8 cellular contexts compared by ENCODE assay signal in genomic region chr11:134036484-134037092, GRCh38.
DNase-seq lines count a peak whose midpoint lies in the region; ATAC-seq and TF ChIP-seq lines count a peak whose summit lies in the region.

No MANE protein-coding gene starts in this region.

- no peak for TF ChIP-seq CTCF in choroid plexus epithelial cell (conservative IDR thresholded peaks at IDR 0.05; ENCODE audit: low read depth, low read length)

- H3K9me3 ChIP-seq in mucosa of rectum (ENCODE audit: control insufficient read depth in 2 of 2, low read length in 2 of 2) = no peaks in the 10 kb centered on the region

- H3K9ac ChIP-seq in mucosa of rectum (ENCODE audit: low read depth in 1 of 2, low read length in 2 of 2) = peak overlapping the region in 1 of 2 donors; percentile 41

- peak; percentile 15 for DNase-seq in stimulated activated CD4-positive, alpha-beta T cell treated with anti-CD3 and anti-CD28 coated beads, Interleukin-4, amount 100 ng/mL, for 1 hour
- no peak for DNase-seq in stimulated activated CD4-positive, alpha-beta T cell treated with anti-CD3 and anti-CD28 coated beads, Interleukin-1b, Interleukin-23, amount 100 ng/mL, for 48 hours
- DNase-seq in choroid plexus epithelial cell (ENCODE audit: low read depth) (peak; percentile 9), cerebellar nuclear complex (lab: John Stamatoyannopoulos, UW) (no peak)

- no peak for ATAC-seq in GM21786 (IDR thresholded peaks at IDR 0.05; ENCODE audit: unreplicated experiment)
- no peak for ATAC-seq in GM18520 (IDR thresholded peaks at IDR 0.05; ENCODE audit: unreplicated experiment)
- no peak for ATAC-seq in GM18861 (IDR thresholded peaks at IDR 0.05; ENCODE audit: unreplicated experiment)

- H3K36me3 ChIP-seq in mucosa of rectum (ENCODE audit: control insufficient read depth in 2 of 2, insufficient read depth in 2 of 2, low read length in 2 of 2) = no peaks in the 10 kb centered on the region

- peak overlapping the region; percentile 74 for H3K4me3 ChIP-seq in choroid plexus epithelial cell (ENCODE audit: low read depth, low read length)
- H3K4me3 ChIP-seq in mucosa of rectum (ENCODE audit: low read length in 2 of 2) = peak overlapping the region; percentile 59 to 86

- peaks cover 28 to 30% of the 10 kb centered on the region in 2 donors for H3K4me1 ChIP-seq in mucosa of rectum (ENCODE audit: control insufficient read depth in 2 of 2, insufficient read depth in 2 of 2, low read length in 2 of 2)

- H3K27ac ChIP-seq in mucosa of rectum (ENCODE audit: low read depth in 2 of 2, low read length in 2 of 2) = peak overlapping the region; percentile 62 to 82

- H3K27me3 ChIP-seq in mucosa of rectum (ENCODE audit: control insufficient read depth in 2 of 2, insufficient read depth in 2 of 2, low read length in 2 of 2) = peaks cover 0 to 5% of the 10 kb centered on the region in 2 donors

Comparison
In these comparisons a context has a peak if more than half of its experiments do, and no peak if none do; other contexts are left out.
1. DNase-seq: peak in stimulated activated CD4-positive, alpha-beta T cell treated with anti-CD3 and anti-CD28 coated beads, Interleukin-4, amount 100 ng/mL, for 1 hour (single experiment) and choroid plexus epithelial cell (single experiment); none in stimulated activated CD4-positive, alpha-beta T cell treated with anti-CD3 and anti-CD28 coated beads, Interleukin-1b, Interleukin-23, amount 100 ng/mL, for 48 hours (single experiment) and cerebellar nuclear complex (0 of 2).